28 cellular contexts compared by ENCODE assay signal in genomic region chr20:29876911-29877285, GRCh38.
A peak's percentile ranks its signal among the peaks of the same experiment; 100 is the strongest.
DNase-seq lines count a peak whose midpoint lies in the region; ATAC-seq and TF ChIP-seq lines count a peak whose summit lies in the region.
"Had no signal": no experiment of that assay in that cellular context is flagged by ENCODE, and none has a peak within 500 bp of the region (broad histone marks: within the 10 kb centered on the region; RNA-seq: fewer than 3 reads in every experiment).

No MANE protein-coding gene starts in this region.

- H3K4me1 ChIP-seq in RWPE2 (ENCODE audit: insufficient read depth, poor library complexity, severe bottlenecking) = no peaks in the 10 kb centered on the region
- no peaks in the 10 kb centered on the region for H3K4me1 ChIP-seq in upper lobe of right lung
- H3K4me1 ChIP-seq: pancreas had no signal

- H3K36me3 ChIP-seq in RWPE2 (ENCODE audit: low read depth) (no peaks in the 10 kb centered on the region), upper lobe of right lung (no peaks in the 10 kb centered on the region)
- H3K36me3 ChIP-seq: brain microvascular endothelial cell, pancreas had no signal

- no peak for ATAC-seq in RWPE2 (ENCODE audit: low read depth)
- no peak for ATAC-seq in left lobe of liver
- no peak for ATAC-seq in upper lobe of right lung
- no peak for ATAC-seq in HG02642 (IDR thresholded peaks at IDR 0.05; ENCODE audit: poor library complexity, unreplicated experiment)
- ATAC-seq: A549; Panc1; pancreas; stimulated activated naive CD8-positive, alpha-beta T cell treated with anti-CD3 and anti-CD28 coated beads, Interleukin-15, Interleukin-2, amounts not matched to agents 100 U/mL and 50 U/mL, for 24 hours had no signal

- H3K27me3 ChIP-seq in RWPE2 (ENCODE audit: insufficient read depth, poor library complexity, severe bottlenecking) = peaks cover 3% of the 10 kb centered on the region
- no peaks in the 10 kb centered on the region for H3K27me3 ChIP-seq in upper lobe of right lung
- H3K27me3 ChIP-seq: brain microvascular endothelial cell, pancreas had no signal

- no peak for TF ChIP-seq CTCF in RWPE2 (IDR thresholded peaks at IDR 0.05; ENCODE audit: poor library complexity, severe bottlenecking)
- no peak for TF ChIP-seq CTCF in upper lobe of right lung (IDR thresholded peaks at IDR 0.05)

- H3K4me3 ChIP-seq in RWPE2 (ENCODE audit: severe bottlenecking) (no peak overlapping the region), upper lobe of right lung (no peak overlapping the region)
- H3K4me3 ChIP-seq: A549, dorsolateral prefrontal cortex, pancreas had no signal

- intact Hi-C loops in upper lobe of right lung (cut with DNase I) = loop anchor here (10.0 kb wide), 1 partner anchor 762 kb away; no protein-coding TSS in a partner anchor

- H3K27ac ChIP-seq in RWPE2 (ENCODE audit: poor library complexity, severe bottlenecking) (no peak overlapping the region), upper lobe of right lung (no peak overlapping the region)
- H3K27ac ChIP-seq: A549, brain microvascular endothelial cell, dorsolateral prefrontal cortex, pancreas had no signal

- peaks cover 6% of the 10 kb centered on the region for H3K9me3 ChIP-seq in RWPE2 (ENCODE audit: severe bottlenecking)
- H3K9me3 ChIP-seq in upper lobe of right lung = no peaks in the 10 kb centered on the region
- H3K9me3 ChIP-seq: pancreas had no signal

- DNase-seq in activated effector memory CD4-positive, alpha-beta T cell treated with anti-CD3 and anti-CD28 coated beads, Interleukin-2, amount 50 U/mL, for 16 hours = peak; percentile 63
- DNase-seq in activated effector memory CD4-positive, alpha-beta T cell treated with Interleukin-2 at 50 U/mL for 16 hours = no peak
- DNase-seq in RWPE2 (ENCODE audit: low spot score) (peak; percentile 77), left lobe of liver (ENCODE audit: low spot score) (peak; percentile 44), upper lobe of right lung (peak; percentile 65), NCI-H187 treated with DMSO at 0.1 percent for 48 hours (lab: John Stamatoyannopoulos, UW) (no peak), activated gamma-delta T cell treated with Interleukin-2 at 50 U/mL for 16 hours (no peak)
- DNase-seq: activated B cell treated with CpG ODN at 0.5 μM for 24 hours; activated CD4-positive, alpha-beta T cell treated with anti-CD3 and anti-CD28 coated beads, Interleukin-2, amount 50 U/mL, for 1 hour; activated naive CD4-positive, alpha-beta T cell treated with anti-CD3 and anti-CD28 coated beads, Interleukin-2, amount 10 ng/mL, durations not matched to agents 7 days and 5 days; activated T-cell treated with anti-CD3 and anti-CD28 coated beads, Interleukin-2, amount 50 U/mL, for 48 hours; AML-193; amniotic stem cell; brain microvascular endothelial cell; CD4-positive, CD25-positive, alpha-beta regulatory T cell; KBM-7; NCI-H1092 treated with DMSO at 0.1 percent for 48 hours; NCI-H2029 treated with DMSO at 0.1 percent for 48 hours; NCI-H226; NCI-H69; SIG-M5; stimulated activated CD4-positive, alpha-beta T cell treated with anti-CD3 and anti-CD28 coated beads, Interleukin-2, amount 100 ng/mL, for 24 hours; stimulated activated naive CD8-positive, alpha-beta T cell treated with anti-CD3 and anti-CD28 coated beads, Interleukin-15, Interleukin-2, amounts not matched to agents 100 U/mL and 50 U/mL, for 24 hours had no signal

Comparison
In these comparisons a context has a peak if more than half of its experiments do, and no peak if none do; other contexts are left out.
1. DNase-seq: peak in activated effector memory CD4-positive, alpha-beta T cell treated with anti-CD3 and anti-CD28 coated beads, Interleukin-2, amount 50 U/mL, for 16 hours (single experiment), RWPE2 (single experiment), left lobe of liver (single experiment) and upper lobe of right lung (single experiment); none in activated effector memory CD4-positive, alpha-beta T cell treated with Interleukin-2 at 50 U/mL for 16 hours (single experiment), NCI-H187 treated with DMSO at 0.1 percent for 48 hours (single experiment) and activated gamma-delta T cell treated with Interleukin-2 at 50 U/mL for 16 hours (single experiment).